ENCODE assay signal across 3 cellular contexts in the genomic region with DNA sequence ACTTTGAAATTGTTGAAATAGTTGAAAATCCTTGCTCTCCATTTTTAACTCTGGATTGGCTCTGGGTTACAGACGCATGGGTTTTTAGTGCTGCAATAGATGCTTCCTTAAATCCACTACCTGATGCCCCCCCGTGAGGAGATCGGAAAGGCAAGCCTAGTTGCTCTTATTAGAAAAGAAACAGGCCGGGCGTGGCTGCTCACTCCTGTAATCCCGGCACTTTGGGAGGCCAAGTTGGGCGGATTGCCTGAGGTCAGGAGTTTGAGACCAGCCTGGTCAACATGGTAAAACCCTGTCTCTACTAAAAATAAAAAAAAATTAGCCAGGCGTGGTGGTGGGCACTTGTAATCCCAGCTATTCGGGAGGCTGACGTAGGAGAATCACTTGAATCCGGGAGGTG.
A peak's percentile ranks its signal among the peaks of the same experiment; 100 is the strongest.
DNase-seq lines count a peak whose midpoint lies in the region; ATAC-seq and TF ChIP-seq lines count a peak whose summit lies in the region.
"Not testable (repeated sequence)": the region's sequence is repeated elsewhere in the genome, so short reads cannot be mapped to it uniquely, and the experiment has no call there.

No MANE protein-coding gene starts in this region.

- not testable (repeated sequence) for H3K27ac ChIP-seq in coronary artery

- H3K4me3 ChIP-seq in coronary artery = not testable (repeated sequence)

- not testable (repeated sequence) for TF ChIP-seq CTCF in coronary artery (IDR thresholded peaks at IDR 0.05)

- ATAC-seq in sciatic nerve = not testable (repeated sequence)

- intact Hi-C loops in posterior vena cava (cut with DNase I); sciatic nerve (cut with DNase I): not testable (repeated sequence)

- DNase-seq in coronary artery (ENCODE audit: low spot score) (peak; percentile 22), posterior vena cava (ENCODE audit: low spot score) (peak; percentile 60), sciatic nerve (ENCODE audit: low spot score) (peak; percentile 30)
